ENCODE assay signal across 13 cellular contexts in the genomic region with DNA sequence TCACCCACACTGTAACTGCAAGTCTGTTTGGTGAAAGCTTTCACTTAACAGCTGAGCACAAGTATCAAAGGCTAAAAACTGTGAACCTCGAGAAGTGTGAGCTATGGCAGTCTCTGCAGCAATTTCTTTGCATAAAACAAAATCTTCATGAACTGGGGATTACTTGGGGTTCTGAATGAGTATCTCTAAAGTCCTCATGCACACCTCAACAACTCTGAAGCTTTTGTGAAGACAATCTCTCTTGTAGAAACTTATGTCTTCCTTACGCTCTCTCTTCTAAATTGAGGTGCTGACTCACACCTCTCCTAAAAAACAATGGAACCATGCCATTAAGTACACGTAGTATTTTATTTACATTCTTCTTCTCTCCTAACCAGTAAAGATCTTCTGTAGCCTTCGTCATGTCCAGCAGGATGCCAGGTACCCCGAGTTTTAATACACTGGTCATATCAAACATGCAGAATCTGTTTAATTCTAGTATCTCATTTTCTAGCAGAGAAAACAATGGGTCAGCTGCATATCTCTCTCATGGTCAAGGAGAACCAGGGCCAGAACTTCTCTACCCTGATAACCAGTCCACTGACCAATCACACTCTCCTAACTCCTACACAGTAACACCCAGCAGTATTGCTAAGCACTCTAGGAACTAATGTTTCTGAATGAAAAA.
DNase-seq lines count a peak whose midpoint lies in the region; ATAC-seq, FAIRE-seq and TF ChIP-seq lines count a peak whose summit lies in the region.
"Had no signal": no experiment of that assay in that cellular context is flagged by ENCODE, and none has a peak within 500 bp of the region (broad histone marks: within the 10 kb centered on the region; RNA-seq: fewer than 3 reads in every experiment).

No MANE protein-coding gene starts in this region.

- H3K27me3 ChIP-seq in CD4-positive, alpha-beta T cell (ENCODE audit: control insufficient read depth, insufficient read depth, low read length): no peaks in the 10 kb centered on the region
- no peaks in the 10 kb centered on the region for H3K27me3 ChIP-seq in tibial artery

- POLR2A ChIA-PET in CD4-positive, alpha-beta T cell (lab: Charles Lee): no interaction called here

- no peaks in the 10 kb centered on the region for H3K9me3 ChIP-seq in CD4-positive, alpha-beta T cell (ENCODE audit: control insufficient read depth, low read length)
- H3K9me3 ChIP-seq in tibial artery: no peaks in the 10 kb centered on the region

- peaks cover 4 to 8% (median 7%) of the 10 kb centered on the region in 3 donors for H3K36me3 ChIP-seq in tibial artery

- no peak overlapping the region for H3K4me3 Mint-ChIP-seq in mesothelial cell of epicardium
- no peak overlapping the region for H3K4me3 Mint-ChIP-seq in CD4-positive, alpha-beta T cell
- H3K4me3 Mint-ChIP-seq: T-helper 1 cell treated with Interleukin-12 subunit alpha and Interleukin-12 subunit beta and Interleukin-4 antibody, amounts not matched to agents 30 μg/mL and 1 μg/mL, for 36 hours had no signal

- H3K27ac Mint-ChIP-seq in mesothelial cell of epicardium: peak overlapping the region; percentile 5
- H3K27ac Mint-ChIP-seq in CD4-positive, alpha-beta T cell: no peak overlapping the region
- H3K27ac Mint-ChIP-seq: T-helper 1 cell treated with Interleukin-12 subunit alpha and Interleukin-12 subunit beta and Interleukin-4 antibody, amounts not matched to agents 30 μg/mL and 1 μg/mL, for 36 hours had no signal

- H3K27me3 Mint-ChIP-seq in mesothelial cell of epicardium (ENCODE audit: low read depth): no peaks in the 10 kb centered on the region
- H3K27me3 Mint-ChIP-seq in CD4-positive, alpha-beta T cell: no peaks in the 10 kb centered on the region

- ATAC-seq in CD4-positive, alpha-beta T cell (ENCODE audit: poor library complexity): no peak
- ATAC-seq in GM18511 (IDR thresholded peaks at IDR 0.05; ENCODE audit: unreplicated experiment): no peak
- no peak for ATAC-seq in activated CD4-positive, CD25-positive, alpha-beta regulatory T cell treated with anti-CD3 and anti-CD28 coated beads, Interleukin-2, amount 50 U/mL, for 24 hours

- TF ChIP-seq CTCF in D721Med (IDR thresholded peaks at IDR 0.05; ENCODE audit: insufficient read depth, missing control alignments): no peak
- no peak for TF ChIP-seq CTCF in mesothelial cell of epicardium (IDR thresholded peaks at IDR 0.05; ENCODE audit: unreplicated experiment)
- no peak for TF ChIP-seq CTCF in CD4-positive, alpha-beta T cell (IDR thresholded peaks at IDR 0.05)
- TF ChIP-seq CTCF in tibial artery (IDR thresholded peaks at IDR 0.05): no peak

- CTCF ChIA-PET in CD4-positive, alpha-beta T cell (lab: Charles Lee): no interaction called here

- H3K36me3 Mint-ChIP-seq in mesothelial cell of epicardium: peaks cover 24% of the 10 kb centered on the region
- H3K36me3 Mint-ChIP-seq in CD4-positive, alpha-beta T cell (ENCODE audit: low read depth): peaks cover 71% of the 10 kb centered on the region

- peaks cover 14% of the 10 kb centered on the region for H3K4me1 Mint-ChIP-seq in mesothelial cell of epicardium
- peaks cover 50% of the 10 kb centered on the region for H3K4me1 Mint-ChIP-seq in CD4-positive, alpha-beta T cell (ENCODE audit: low read depth)

- peak overlapping the region in 1 of 2 donors; percentile 2 for H3K4me3 ChIP-seq in tibial artery

- no peak for DNase-seq in D721Med (ENCODE audit: insufficient read length, low spot score)
- DNase-seq in NCI-H226: peak; percentile 73
- DNase-seq in dermis blood vessel endothelial cell: peak; percentile 52
- DNase-seq in mesothelial cell of epicardium (ENCODE audit: low spot score in 2 of 2, unreplicated experiment in 2 of 2): no peak
- DNase-seq in CD4-positive, alpha-beta T cell: no peak
- DNase-seq in tibial artery: no peak
- DNase-seq: NCI-H69; stimulated activated CD4-positive, alpha-beta T cell treated with anti-CD3 and anti-CD28 coated beads, Interleukin-1b, Interleukin-23, amount 100 ng/mL, for 48 hours had no signal

- H3K4me1 ChIP-seq in tibial artery: peaks cover 0 to 68% (median 21%) of the 10 kb centered on the region in 4 donors

- H3K9me3 Mint-ChIP-seq in mesothelial cell of epicardium: no peaks in the 10 kb centered on the region
- H3K9me3 Mint-ChIP-seq in CD4-positive, alpha-beta T cell: no peaks in the 10 kb centered on the region
- H3K9me3 Mint-ChIP-seq: T-helper 1 cell treated with Interleukin-12 subunit alpha and Interleukin-12 subunit beta and Interleukin-4 antibody, amounts not matched to agents 30 μg/mL and 1 μg/mL, for 36 hours had no signal

- peak; percentile 21 for FAIRE-seq in D721Med (lab: Jason Lieb, UNC)
- FAIRE-seq: colon, GM12891 had no signal

- intact Hi-C loops in CD4-positive, alpha-beta T cell (cut with DNase I, micrococcal nuclease): no loop called here
- intact Hi-C loops in tibial artery (cut with DNase I; ENCODE audit: low total_unique reads): loop anchor here (10.0 kb wide), 1 partner anchor 49 kb away; no protein-coding TSS in a partner anchor

- no peak overlapping the region for H3K27ac ChIP-seq in CD4-positive, alpha-beta T cell (ENCODE audit: low read depth, low read length)
- H3K27ac ChIP-seq in tibial artery: no peak overlapping the region

Comparison
In these comparisons a context has a peak if more than half of its experiments do, and no peak if none do; other contexts are left out.
1. DNase-seq: peak in NCI-H226 (single experiment) and dermis blood vessel endothelial cell (single experiment); none in D721Med (single experiment), mesothelial cell of epicardium (0 of 2), CD4-positive, alpha-beta T cell (0 of 10) and tibial artery (0 of 2).